In genomic region chr4:184596044-184596616, GRCh38 we compare ENCODE assay signal across 20 cellular contexts.
"Had no signal": no experiment of that assay in that cellular context is flagged by ENCODE, and none has a peak within 500 bp of the region (broad histone marks: within the 10 kb centered on the region; RNA-seq: fewer than 3 reads in every experiment).

No MANE protein-coding gene starts in this region.

- H3K27ac ChIP-seq: epithelial cell of prostate, esophagus muscularis mucosa, psoas muscle, thoracic aorta, transverse colon had no signal

- H3K27ac Mint-ChIP-seq: nephron; stimulated activated naive B cell treated with anti-CD40 and anti-IgM and Interleukin-4, amounts not matched to agents 10 μg/mL and 1 μg/mL and 100 μg/mL, for 72 hours; stimulated activated naive CD8-positive, alpha-beta T cell treated with anti-CD3 and anti-CD28 coated beads, Interleukin-15, amount 100 ng/mL, for 72 hours had no signal

- H3K4me3 Mint-ChIP-seq: naive B cell; nephron; stimulated activated naive B cell treated with anti-CD40 and anti-IgM and Interleukin-4, amounts not matched to agents 10 μg/mL and 1 μg/mL and 100 μg/mL, for 72 hours; stimulated activated naive CD8-positive, alpha-beta T cell treated with anti-CD3 and anti-CD28 coated beads, Interleukin-15, amount 100 ng/mL, for 72 hours had no signal

- H3K36me3 ChIP-seq: esophagus muscularis mucosa, thoracic aorta, transverse colon had no signal

- H3K4me3 ChIP-seq: esophagus muscularis mucosa, psoas muscle, thoracic aorta, transverse colon had no signal

- DNase-seq: effector memory CD4-positive, alpha-beta T cell; foreskin fibroblast; kidney; left cardiac atrium; left ventricle myocardium superior; naive B cell; occipital lobe; psoas muscle; retina; stimulated activated CD4-positive, alpha-beta T cell treated with anti-CD3 and anti-CD28 coated beads, Interleukin-2, amount 100 ng/mL, for 24 hours; stimulated activated CD4-positive, alpha-beta T cell treated with anti-CD3 and anti-CD28 coated beads, Interleukin-4, amount 100 ng/mL, for 4 hours; stimulated activated naive B cell treated with anti-CD40 and anti-IgM and Interleukin-4, amounts not matched to agents 10 μg/mL and 1 μg/mL and 100 μg/mL, for 72 hours; stimulated activated naive CD8-positive, alpha-beta T cell treated with anti-CD3 and anti-CD28 coated beads, Interleukin-15, amount 100 ng/mL, for 72 hours; substantia nigra; transverse colon had no signal

- H3K9me3 ChIP-seq: esophagus muscularis mucosa, psoas muscle, thoracic aorta, transverse colon had no signal

- FAIRE-seq: endometrium, kidney had no signal

- H3K4me1 ChIP-seq: psoas muscle, transverse colon had no signal

- H3K36me3 Mint-ChIP-seq: naive B cell; stimulated activated naive B cell treated with anti-CD40 and anti-IgM and Interleukin-4, amounts not matched to agents 10 μg/mL and 1 μg/mL and 100 μg/mL, for 72 hours had no signal

- H3K9me3 Mint-ChIP-seq: naive B cell; stimulated activated naive B cell treated with anti-CD40 and anti-IgM and Interleukin-4, amounts not matched to agents 10 μg/mL and 1 μg/mL and 100 μg/mL, for 72 hours; stimulated activated naive CD8-positive, alpha-beta T cell treated with anti-CD3 and anti-CD28 coated beads, Interleukin-15, amount 100 ng/mL, for 72 hours had no signal

- H3K4me1 Mint-ChIP-seq: naive B cell; stimulated activated naive B cell treated with anti-CD40 and anti-IgM and Interleukin-4, amounts not matched to agents 10 μg/mL and 1 μg/mL and 100 μg/mL, for 72 hours had no signal

- H3K27me3 ChIP-seq: transverse colon had no signal
